11 cellular contexts compared by ENCODE assay signal in the genomic region with DNA sequence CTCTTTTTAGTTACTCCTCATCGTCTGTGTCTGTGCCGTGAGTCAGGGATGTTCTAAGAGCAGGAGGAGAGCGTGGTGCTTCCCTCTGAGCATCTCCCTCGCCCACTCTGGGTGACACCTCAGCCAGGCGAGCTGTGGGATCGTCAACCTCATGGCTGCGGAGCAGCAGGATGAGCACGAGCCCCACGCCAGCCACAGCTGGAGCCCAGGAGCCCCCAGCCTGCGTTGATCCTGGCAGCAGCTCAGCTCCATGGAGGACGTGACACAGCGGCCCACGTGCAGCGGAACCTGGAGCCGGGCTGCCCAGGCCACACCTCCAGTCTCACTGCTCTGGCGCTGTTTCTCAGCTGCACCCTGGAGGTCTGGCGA.
"Had no signal": no experiment of that assay in that cellular context is flagged by ENCODE, and none has a peak within 500 bp of the region (broad histone marks: within the 10 kb centered on the region; RNA-seq: fewer than 3 reads in every experiment).

No MANE protein-coding gene starts in this region.

- ATAC-seq: gastrocnemius medialis, heart right ventricle, right cardiac atrium had no signal

- DNase-seq: activated CD4-positive, alpha-beta T cell treated with anti-CD3 and anti-CD28 coated beads for 1 hour; activated CD4-positive, alpha-beta T cell treated with anti-CD3 and anti-CD28 coated beads, Interleukin-2, amount 50 U/mL, for 48 hours; activated naive CD4-positive, alpha-beta T cell treated with anti-CD3 and anti-CD28 coated beads, Interleukin-2, amount 50 U/mL, for 16 hours; erythroblast; gastrocnemius medialis; heart right ventricle; stimulated activated CD4-positive, alpha-beta T cell treated with anti-CD3 and anti-CD28 coated beads, Interleukin-4, amount 100 ng/mL, for 24 hours; stimulated activated naive CD4-positive, alpha-beta T cell; T-helper 9 cell; uterus had no signal
